Comparison of ENCODE assay signal across 17 cellular contexts in genomic region chr13:111048387-111048786, GRCh38.
DNase-seq lines count a peak whose midpoint lies in the region; ATAC-seq and TF ChIP-seq lines count a peak whose summit lies in the region.
"Had no signal": no experiment of that assay in that cellular context is flagged by ENCODE, and none has a peak within 500 bp of the region (broad histone marks: within the 10 kb centered on the region; RNA-seq: fewer than 3 reads in every experiment).

No MANE protein-coding gene starts in this region.

- WGBS in esophagus muscularis mucosa, result 92% methylated on average over 8 of the region's 8 CpGs
- 89 to 91% methylated on average over 8 of the region's 8 CpGs for WGBS in lung, 2 donors

- intact Hi-C loops in left ventricle myocardium inferior (cut with micrococcal nuclease) (loop anchor here (5.0 kb wide), 1 partner anchor 131 kb away; the partner anchor contains the start of gene ANKRD10), esophagus muscularis mucosa (cut with DNase I) (loop anchor here (5.0 kb wide), 1 partner anchor 41 kb away; no protein-coding TSS in a partner anchor)

- H3K9me3 ChIP-seq in right atrium auricular region, result no peaks in the 10 kb centered on the region
- no peaks in the 10 kb centered on the region for H3K9me3 ChIP-seq in left ventricle myocardium inferior (replicated peaks)
- no peaks in the 10 kb centered on the region for H3K9me3 ChIP-seq in esophagus muscularis mucosa
- H3K9me3 ChIP-seq in lung (ENCODE audit: control insufficient read depth in 2 of 2, insufficient read depth in 1 of 2, low read length in 1 of 2), result peaks cover 0 to 5% of the 10 kb centered on the region in 2 donors
- H3K9me3 ChIP-seq: A549; BLaER1 treated with 17β-estradiol and CSF1 and Interleukin-3, amounts not matched to agents 10 nM and 100 nM; Caco-2 had no signal

- ATAC-seq in lung (ENCODE audit: insufficient read depth, low FRiP score) (no peak), HG02571 (IDR thresholded peaks at IDR 0.05; ENCODE audit: unreplicated experiment) (no peak)
- ATAC-seq: A549; CD8-positive, alpha-beta T cell had no signal

- no peak for TF ChIP-seq EP300 in esophagus muscularis mucosa (IDR thresholded peaks at IDR 0.05)

- TF ChIP-seq CTCF in right atrium auricular region (IDR thresholded peaks at IDR 0.05) (no peak), left ventricle myocardium inferior (IDR thresholded peaks at IDR 0.05; ENCODE audit: borderline replicate concordance) (no peak), esophagus muscularis mucosa (IDR thresholded peaks at IDR 0.05) (no peak), lung (IDR thresholded peaks at IDR 0.05; ENCODE audit: control extremely low read depth, extremely low read depth) (no peak)

- H3K27me3 ChIP-seq in right atrium auricular region (no peaks in the 10 kb centered on the region), left ventricle myocardium inferior (ENCODE audit: low read depth) (peaks cover 3% of the 10 kb centered on the region), esophagus muscularis mucosa (no peaks in the 10 kb centered on the region), lung (ENCODE audit: control insufficient read depth, insufficient read depth) (no peaks in the 10 kb centered on the region)
- H3K27me3 ChIP-seq: BLaER1 treated with 17β-estradiol and CSF1 and Interleukin-3, amounts not matched to agents 10 nM and 100 nM had no signal

- DNase-seq in right atrium auricular region (ENCODE audit: low spot score) (peak; percentile 26), left ventricle myocardium inferior (no peak), esophagus muscularis mucosa (ENCODE audit: extremely low spot score) (peak; percentile 39), lung (ENCODE audit: low spot score) (peak; percentile 9), glomerular visceral epithelial cell (ENCODE audit: extremely low spot score) (no peak)
- DNase-seq: AML-193; Caco-2; Calu3; CD4-positive, alpha-beta T cell; CD8-positive, alpha-beta T cell; DMS79 treated with DMSO at 0.1 percent for 48 hours; GF-D8 had no signal

- H3K27ac ChIP-seq in right atrium auricular region (no peak overlapping the region), left ventricle myocardium inferior (replicated peaks) (no peak overlapping the region), esophagus muscularis mucosa (replicated peaks in 1 of 4) (no peak overlapping the region), lung (ENCODE audit: low read depth in 1 of 2, low read length in 1 of 2) (no peak overlapping the region)
- H3K27ac ChIP-seq: 22Rv1, A549, C4-2B had no signal

- H3K4me1 ChIP-seq in right atrium auricular region (peaks cover 0 to 17% of the 10 kb centered on the region in 2 donors), left ventricle myocardium inferior (peaks cover 17% of the 10 kb centered on the region), esophagus muscularis mucosa (peaks cover 6 to 14% (median 10%) of the 10 kb centered on the region in 4 donors), lung (ENCODE audit: control insufficient read depth in 2 of 2, insufficient read depth in 2 of 2, low read length in 2 of 2) (no peaks in the 10 kb centered on the region)
- H3K4me1 ChIP-seq: A549, Caco-2 had no signal

- H3K4me3 ChIP-seq in right atrium auricular region, result no peak overlapping the region
- no peak overlapping the region for H3K4me3 ChIP-seq in left ventricle myocardium inferior
- H3K4me3 ChIP-seq in esophagus muscularis mucosa, result no peak overlapping the region
- H3K4me3 ChIP-seq in lung, result no peak overlapping the region
- H3K4me3 ChIP-seq: A549; BLaER1 treated with 17β-estradiol and CSF1 and Interleukin-3, amounts not matched to agents 10 nM and 100 nM had no signal

- TF ChIP-seq POLR2A in esophagus muscularis mucosa (IDR thresholded peaks at IDR 0.05; ENCODE audit: low read depth), result no peak

- H3K36me3 ChIP-seq in right atrium auricular region (no peaks in the 10 kb centered on the region), left ventricle myocardium inferior (no peaks in the 10 kb centered on the region), esophagus muscularis mucosa (no peaks in the 10 kb centered on the region), lung (ENCODE audit: control insufficient read depth in 2 of 2, insufficient read depth in 2 of 2, low read length in 2 of 2) (no peaks in the 10 kb centered on the region)
- H3K36me3 ChIP-seq: BLaER1 treated with 17β-estradiol and CSF1 and Interleukin-3, amounts not matched to agents 10 nM and 100 nM had no signal

Comparison
In these comparisons a context has a peak if more than half of its experiments do, and no peak if none do; other contexts are left out.
1. DNase-seq: peak in right atrium auricular region (single experiment), esophagus muscularis mucosa (single experiment) and lung (single experiment); none in left ventricle myocardium inferior (single experiment) and glomerular visceral epithelial cell (single experiment).